ENCODE assay signal across 13 cellular contexts in the genomic region with DNA sequence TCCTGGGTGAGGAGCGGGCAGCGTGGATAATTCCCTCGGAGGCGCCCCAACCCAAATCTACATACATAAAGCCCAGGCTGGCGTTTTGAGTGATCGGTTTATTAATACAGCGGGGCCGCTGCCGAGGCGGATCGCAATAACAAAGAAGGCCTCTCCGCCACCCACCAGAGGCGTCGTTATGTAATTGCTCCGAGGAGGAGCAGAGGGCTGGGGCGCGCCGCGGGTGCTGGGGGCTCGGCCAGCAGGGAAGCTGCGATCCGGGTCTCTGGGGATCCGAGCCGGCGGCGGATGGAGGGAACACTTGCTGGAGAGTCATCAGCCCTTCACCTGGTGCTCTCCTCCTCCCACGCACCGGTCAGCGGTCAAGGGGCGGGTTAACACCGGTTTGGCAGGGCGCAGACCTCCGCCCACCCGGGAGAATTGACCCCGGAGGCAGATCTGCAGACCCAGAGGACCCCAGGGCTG. TPM values are rescaled to one million over a fixed set of nuclear protein-coding genes. Genes with fewer than 3 reads are reported as not detected.
DNase-seq lines count a peak whose midpoint lies in the region; FAIRE-seq and TF ChIP-seq lines count a peak whose summit lies in the region.
"Had no signal": no experiment of that assay in that cellular context is flagged by ENCODE, and none has a peak within 500 bp of the region (broad histone marks: within the 10 kb centered on the region; RNA-seq: fewer than 3 reads in every experiment).

No MANE protein-coding gene starts in this region.

- no peak for FAIRE-seq in D721Med (lab: Jason Lieb, UNC)

- no peaks in the 10 kb centered on the region for H3K9me3 Mint-ChIP-seq in mesothelial cell of epicardium
- no peaks in the 10 kb centered on the region for H3K9me3 Mint-ChIP-seq in activated naive CD8-positive, alpha-beta T cell treated with anti-CD3 and anti-CD28 coated beads for 36 hours
- no peaks in the 10 kb centered on the region for H3K9me3 Mint-ChIP-seq in activated T-helper 1 cell treated with anti-CD3 and anti-CD28 coated beads, Interleukin-12 subunit alpha, Interleukin-12 subunit beta, Interleukin-2, Interleukin-4 antibody, amounts not matched to agents 30 ng/mL and 10 ng/mL and 1 ng/mL, durations not matched to agents 14 hours and 24 hours and 36 hours
- H3K9me3 Mint-ChIP-seq: stimulated activated naive CD8-positive, alpha-beta T cell treated with anti-CD3 and anti-CD28 coated beads, Interleukin-15, Interleukin-2, amounts not matched to agents 100 ng/mL and 50 ng/mL, for 24 hours had no signal

- no peak for TF ChIP-seq CTCF in D721Med (IDR thresholded peaks at IDR 0.05; ENCODE audit: insufficient read depth, missing control alignments)
- TF ChIP-seq CTCF in fibroblast of villous mesenchyme (IDR thresholded peaks at IDR 0.05; ENCODE audit: insufficient read depth, low read depth, low read length): no peak
- no peak for TF ChIP-seq CTCF in mesothelial cell of epicardium (IDR thresholded peaks at IDR 0.05; ENCODE audit: unreplicated experiment)
- TF ChIP-seq CTCF in ascending aorta (IDR thresholded peaks at IDR 0.05): no peak

- no peaks in the 10 kb centered on the region for H3K36me3 Mint-ChIP-seq in mesothelial cell of epicardium
- no peaks in the 10 kb centered on the region for H3K36me3 Mint-ChIP-seq in activated naive CD8-positive, alpha-beta T cell treated with anti-CD3 and anti-CD28 coated beads for 36 hours
- H3K36me3 Mint-ChIP-seq in activated T-helper 1 cell treated with anti-CD3 and anti-CD28 coated beads, Interleukin-12 subunit alpha, Interleukin-12 subunit beta, Interleukin-2, Interleukin-4 antibody, amounts not matched to agents 30 ng/mL and 10 ng/mL and 1 ng/mL, durations not matched to agents 14 hours and 24 hours and 36 hours (ENCODE audit: low read depth): no peaks in the 10 kb centered on the region

- no peaks in the 10 kb centered on the region for H3K9me3 ChIP-seq in ascending aorta

- H3K4me3 ChIP-seq in fibroblast of villous mesenchyme (ENCODE audit: low read depth, low read length): no peak overlapping the region
- H3K4me3 ChIP-seq in ascending aorta: no peak overlapping the region

- peak overlapping the region; percentile 20 for H3K4me3 Mint-ChIP-seq in mesothelial cell of epicardium
- no peak overlapping the region for H3K4me3 Mint-ChIP-seq in activated naive CD8-positive, alpha-beta T cell treated with anti-CD3 and anti-CD28 coated beads for 36 hours
- no peak overlapping the region for H3K4me3 Mint-ChIP-seq in activated T-helper 1 cell treated with anti-CD3 and anti-CD28 coated beads, Interleukin-12 subunit alpha, Interleukin-12 subunit beta, Interleukin-2, Interleukin-4 antibody, amounts not matched to agents 30 ng/mL and 10 ng/mL and 1 ng/mL, durations not matched to agents 14 hours and 24 hours and 36 hours
- H3K4me3 Mint-ChIP-seq: stimulated activated naive CD8-positive, alpha-beta T cell treated with anti-CD3 and anti-CD28 coated beads, Interleukin-15, Interleukin-2, amounts not matched to agents 100 ng/mL and 50 ng/mL, for 24 hours had no signal

- H3K4me1 Mint-ChIP-seq in mesothelial cell of epicardium: peaks cover 31% of the 10 kb centered on the region
- H3K4me1 Mint-ChIP-seq in activated naive CD8-positive, alpha-beta T cell treated with anti-CD3 and anti-CD28 coated beads for 36 hours: peaks cover 13% of the 10 kb centered on the region
- peaks cover 14% of the 10 kb centered on the region for H3K4me1 Mint-ChIP-seq in activated T-helper 1 cell treated with anti-CD3 and anti-CD28 coated beads, Interleukin-12 subunit alpha, Interleukin-12 subunit beta, Interleukin-2, Interleukin-4 antibody, amounts not matched to agents 30 ng/mL and 10 ng/mL and 1 ng/mL, durations not matched to agents 14 hours and 24 hours and 36 hours (ENCODE audit: low read depth)

- no peak overlapping the region for H3K27ac Mint-ChIP-seq in mesothelial cell of epicardium
- no peak overlapping the region for H3K27ac Mint-ChIP-seq in activated naive CD8-positive, alpha-beta T cell treated with anti-CD3 and anti-CD28 coated beads for 36 hours
- no peak overlapping the region for H3K27ac Mint-ChIP-seq in activated T-helper 1 cell treated with anti-CD3 and anti-CD28 coated beads, Interleukin-12 subunit alpha, Interleukin-12 subunit beta, Interleukin-2, Interleukin-4 antibody, amounts not matched to agents 30 ng/mL and 10 ng/mL and 1 ng/mL, durations not matched to agents 14 hours and 24 hours and 36 hours
- H3K27ac Mint-ChIP-seq: stimulated activated naive CD8-positive, alpha-beta T cell treated with anti-CD3 and anti-CD28 coated beads, Interleukin-15, Interleukin-2, amounts not matched to agents 100 ng/mL and 50 ng/mL, for 24 hours had no signal

- no peaks in the 10 kb centered on the region for H3K36me3 ChIP-seq in ascending aorta

- peaks cover 48% of the 10 kb centered on the region for H3K27me3 Mint-ChIP-seq in mesothelial cell of epicardium (ENCODE audit: low read depth)
- no peaks in the 10 kb centered on the region for H3K27me3 Mint-ChIP-seq in activated naive CD8-positive, alpha-beta T cell treated with anti-CD3 and anti-CD28 coated beads for 36 hours
- peaks cover 7% of the 10 kb centered on the region for H3K27me3 Mint-ChIP-seq in activated T-helper 1 cell treated with anti-CD3 and anti-CD28 coated beads, Interleukin-12 subunit alpha, Interleukin-12 subunit beta, Interleukin-2, Interleukin-4 antibody, amounts not matched to agents 30 ng/mL and 10 ng/mL and 1 ng/mL, durations not matched to agents 14 hours and 24 hours and 36 hours (ENCODE audit: insufficient read depth)
- H3K27me3 Mint-ChIP-seq: stimulated activated naive CD8-positive, alpha-beta T cell treated with anti-CD3 and anti-CD28 coated beads, Interleukin-15, Interleukin-2, amounts not matched to agents 100 ng/mL and 50 ng/mL, for 24 hours had no signal

- no peaks in the 10 kb centered on the region for H3K27me3 ChIP-seq in ascending aorta

- no peaks in the 10 kb centered on the region for H3K4me1 ChIP-seq in ascending aorta

- no peak overlapping the region for H3K27ac ChIP-seq in ascending aorta

- intact Hi-C loops in ascending aorta (cut with DNase I): no loop called here
- intact Hi-C loops in activated T-helper 1 cell treated with anti-CD3 and anti-CD28 coated beads, Interleukin-12 subunit alpha, Interleukin-12 subunit beta, Interleukin-2, Interleukin-4 antibody, amounts not matched to agents 30 ng/mL and 10 ng/mL and 1 ng/mL, durations not matched to agents 14 hours and 24 hours and 36 hours (cut with micrococcal nuclease): loop anchor here (10.0 kb wide), 1 partner anchor 862 kb away; a partner anchor contains a TSS

- DNase-seq in D721Med (ENCODE audit: insufficient read length, low spot score): peak; percentile 48
- DNase-seq in NCI-H1436 (lab: John Stamatoyannopoulos, UW): peak; percentile 86
- peak; percentile 13 for DNase-seq in fibroblast of villous mesenchyme (ENCODE audit: low read depth)
- no peak for DNase-seq in mesothelial cell of epicardium (ENCODE audit: low spot score in 2 of 2, unreplicated experiment in 2 of 2)
- DNase-seq in activated naive CD8-positive, alpha-beta T cell treated with anti-CD3 and anti-CD28 coated beads for 36 hours: no peak
- DNase-seq in NCI-H446 treated with DMSO at 0.1 percent for 48 hours (lab: John Stamatoyannopoulos, UW): no peak
- no peak for DNase-seq in ascending aorta (ENCODE audit: low spot score in 2 of 2)
- no peak for DNase-seq in activated T-helper 1 cell treated with anti-CD3 and anti-CD28 coated beads, Interleukin-12 subunit alpha, Interleukin-12 subunit beta, Interleukin-2, Interleukin-4 antibody, amounts not matched to agents 30 ng/mL and 10 ng/mL and 1 ng/mL, durations not matched to agents 14 hours and 24 hours and 36 hours (ENCODE audit: low spot score)
- DNase-seq: DND-41, NCI-H2081, PC-3, T-helper 1 cell had no signal

RNA-seq across cellular contexts. Expression of a gene that starts 6.4 kb away (rescaled TPM):
- total RNA-seq in fibroblast of villous mesenchyme (25.8 and 38.4 TPM in 2 replicates), mesothelial cell of epicardium (71.0 to 81.0 TPM (median 73.1 TPM) in 3 replicates), ascending aorta (266 TPM)
- 10 to 100 TPM; 12.5 to 14.0 TPM for total RNA-seq in activated naive CD8-positive, alpha-beta T cell treated with anti-CD3 and anti-CD28 coated beads for 36 hours
- total RNA-seq in activated T-helper 1 cell treated with anti-CD3 and anti-CD28 coated beads, Interleukin-12 subunit alpha, Interleukin-12 subunit beta, Interleukin-2, Interleukin-4 antibody, amounts not matched to agents 30 ng/mL and 10 ng/mL and 1 ng/mL, durations not matched to agents 14 hours and 24 hours and 36 hours: 5.7 TPM in 2 replicates

Comparison
In these comparisons a context has a peak if more than half of its experiments do, and no peak if none do; other contexts are left out.
1. DNase-seq: peak in D721Med (single experiment), NCI-H1436 (single experiment) and fibroblast of villous mesenchyme (single experiment); none in mesothelial cell of epicardium (0 of 2), activated naive CD8-positive, alpha-beta T cell treated with anti-CD3 and anti-CD28 coated beads for 36 hours (single experiment), NCI-H446 treated with DMSO at 0.1 percent for 48 hours (single experiment), ascending aorta (0 of 2) and activated T-helper 1 cell treated with anti-CD3 and anti-CD28 coated beads, Interleukin-12 subunit alpha, Interleukin-12 subunit beta, Interleukin-2, Interleukin-4 antibody, amounts not matched to agents 30 ng/mL and 10 ng/mL and 1 ng/mL, durations not matched to agents 14 hours and 24 hours and 36 hours (single experiment).